ENCODE assay signal across 8 cellular contexts in the genomic region with DNA sequence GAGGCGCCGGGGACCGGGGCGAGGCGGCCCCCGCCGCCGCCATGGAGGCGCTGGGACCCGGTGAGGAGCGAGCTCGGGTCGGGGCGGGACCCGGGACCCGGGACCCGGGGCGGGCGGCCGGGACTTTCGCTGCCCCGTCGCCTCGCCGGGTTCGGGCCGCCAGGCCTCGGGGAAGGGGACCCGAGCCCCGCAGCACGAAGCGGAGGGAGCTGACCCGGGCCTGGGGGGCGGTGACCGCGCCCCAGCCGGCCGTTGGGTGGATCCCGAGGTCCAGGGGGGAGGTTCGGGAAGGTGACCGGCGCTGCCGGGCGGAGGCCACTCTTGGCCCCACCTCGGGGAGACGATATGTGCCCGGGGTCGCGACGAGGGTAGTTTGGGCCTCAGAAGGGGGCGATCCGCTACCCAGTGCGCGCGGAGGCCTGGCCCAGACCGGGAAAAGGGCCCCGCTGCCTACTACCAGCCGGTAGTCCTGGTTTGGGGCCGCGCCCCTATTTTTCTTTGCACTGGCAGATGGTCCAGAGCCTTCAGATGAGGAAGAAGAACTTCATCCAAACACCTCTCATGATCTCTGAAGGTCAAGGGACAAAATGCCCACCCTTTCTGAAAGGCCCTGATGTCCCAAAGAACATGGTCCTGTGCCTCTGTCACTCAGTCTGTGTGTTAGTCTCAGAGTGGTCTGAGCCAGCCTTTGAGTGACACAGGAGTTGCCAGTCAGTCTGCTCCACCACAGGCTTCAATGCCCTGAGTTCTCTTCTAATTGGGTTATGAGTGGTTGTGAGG. TPM values are rescaled to one million over a fixed set of nuclear protein-coding genes. Genes with fewer than 3 reads are reported as not detected.
DNase-seq lines count a peak whose midpoint lies in the region; ATAC-seq and TF ChIP-seq lines count a peak whose summit lies in the region.

No MANE protein-coding gene starts in this region.

- WGBS in testis, 2 donors: 0 to 1% methylated on average over 5 to 44 of the region's 60 CpGs

- H3K27me3 Mint-ChIP-seq in activated CD8-positive, alpha-beta memory T cell treated with anti-CD3 and anti-CD28 coated beads, Interleukin-2, amount 10 ng/mL, durations not matched to agents 7 days and 5 days: no peaks in the 10 kb centered on the region

- H3K79me2 ChIP-seq in KMS-11 (ENCODE audit: insufficient read depth, low read depth): no peaks in the 10 kb centered on the region

- H3K27ac ChIP-seq in KMS-11 (no peak overlapping the region), testis (peak overlapping the region; percentile 82 to 92)

- H2AFZ ChIP-seq in KMS-11 (ENCODE audit: low read depth): peak overlapping the region; percentile 95

- H3K36me3 Mint-ChIP-seq in activated CD8-positive, alpha-beta memory T cell treated with anti-CD3 and anti-CD28 coated beads, Interleukin-2, amount 10 ng/mL, durations not matched to agents 7 days and 5 days: peaks cover 3% of the 10 kb centered on the region

- peak; percentile 50 for ATAC-seq in activated CD8-positive, alpha-beta memory T cell treated with anti-CD3 and anti-CD28 coated beads, Interleukin-2, amount 10 ng/mL, durations not matched to agents 7 days and 5 days
- ATAC-seq in esophagus mucosa: peak; percentile 54

- TF ChIP-seq CTCF in KMS-11 (conservative IDR thresholded peaks at IDR 0.05; ENCODE audit: low read depth, low read length) (no peak), testis (IDR thresholded peaks at IDR 0.05) (no peak)

- H3K9me3 Mint-ChIP-seq in activated CD8-positive, alpha-beta memory T cell treated with anti-CD3 and anti-CD28 coated beads, Interleukin-2, amount 10 ng/mL, durations not matched to agents 7 days and 5 days (ENCODE audit: low read depth): no peaks in the 10 kb centered on the region

- H3K4me3 Mint-ChIP-seq in activated CD8-positive, alpha-beta memory T cell treated with anti-CD3 and anti-CD28 coated beads, Interleukin-2, amount 10 ng/mL, durations not matched to agents 7 days and 5 days: peak overlapping the region; percentile 79

- CTCF ChIA-PET in activated CD8-positive, alpha-beta memory T cell treated with anti-CD3 and anti-CD28 coated beads, Interleukin-2, amount 10 ng/mL, durations not matched to agents 7 days and 5 days (lab: Charles Lee): no interaction called here

- H3K4me3 ChIP-seq in KMS-11 (IDR thresholded peaks at IDR 0.05; ENCODE audit: insufficient read depth, low read depth, low read length) (peak overlapping the region; percentile 60), mononuclear cell (ENCODE audit: low read length) (peak overlapping the region; percentile 84), testis (peak overlapping the region; percentile 83 to 90)

- no peaks in the 10 kb centered on the region for H3K27me3 ChIP-seq in KMS-11 (ENCODE audit: insufficient read depth, low read depth)
- H3K27me3 ChIP-seq in mononuclear cell (ENCODE audit: insufficient read depth, low read length): no peaks in the 10 kb centered on the region
- no peaks in the 10 kb centered on the region for H3K27me3 ChIP-seq in testis

- H3K4me2 ChIP-seq in KMS-11: peak overlapping the region; percentile 66

- no peak for TF ChIP-seq POLR2A in testis (IDR thresholded peaks at IDR 0.05)

- peak overlapping the region; percentile 72 for H3K9ac ChIP-seq in KMS-11

- H4K20me1 ChIP-seq in KMS-11 (ENCODE audit: insufficient read depth): no peaks in the 10 kb centered on the region

- peaks cover 9% of the 10 kb centered on the region for H3K4me1 ChIP-seq in KMS-11 (ENCODE audit: low read depth, poor library complexity, severe bottlenecking)
- peaks cover 76% of the 10 kb centered on the region for H3K4me1 ChIP-seq in mononuclear cell (ENCODE audit: insufficient read depth, low read length)
- peaks cover 16% of the 10 kb centered on the region for H3K4me1 ChIP-seq in testis

- DNase-seq in NCI-H1105 treated with DMSO at 0.1 percent for 48 hours (lab: John Stamatoyannopoulos, UW) (peak; percentile 27), NCI-H1105 (lab: John Stamatoyannopoulos, UW) (no peak), testis (peak; percentile 51), NCI-H524 treated with DMSO at 0.1 percent for 48 hours (lab: John Stamatoyannopoulos, UW) (no peak)
- peak; percentile 52 for DNase-seq in activated CD8-positive, alpha-beta memory T cell treated with anti-CD3 and anti-CD28 coated beads, Interleukin-2, amount 10 ng/mL, durations not matched to agents 7 days and 5 days

- no peaks in the 10 kb centered on the region for H3K36me3 ChIP-seq in KMS-11 (ENCODE audit: insufficient read depth)
- H3K36me3 ChIP-seq in testis (ENCODE audit: low read depth, missing control alignments): no peaks in the 10 kb centered on the region

- intact Hi-C loops in testis (cut with DNase I; ENCODE audit: low total_unique reads): no loop called here

- H3K9me3 ChIP-seq in mononuclear cell (ENCODE audit: low read depth, low read length) (no peaks in the 10 kb centered on the region), testis (no peaks in the 10 kb centered on the region)

- peaks cover 46% of the 10 kb centered on the region for H3K4me1 Mint-ChIP-seq in activated CD8-positive, alpha-beta memory T cell treated with anti-CD3 and anti-CD28 coated beads, Interleukin-2, amount 10 ng/mL, durations not matched to agents 7 days and 5 days

- peak overlapping the region; percentile 86 for H3K27ac Mint-ChIP-seq in activated CD8-positive, alpha-beta memory T cell treated with anti-CD3 and anti-CD28 coated beads, Interleukin-2, amount 10 ng/mL, durations not matched to agents 7 days and 5 days

RNA-seq across cellular contexts. Expression of a gene that starts 0.8 kb away (rescaled TPM):
- 10 to 100 TPM; 12.1 to 16.1 TPM for total RNA-seq in activated CD8-positive, alpha-beta memory T cell treated with anti-CD3 and anti-CD28 coated beads, Interleukin-2, amount 10 ng/mL, durations not matched to agents 7 days and 5 days
- total RNA-seq in esophagus mucosa (5.6 TPM), mononuclear cell (22.2 TPM), testis (10 to 100 TPM; 17.4 to 24.0 TPM)
- polyA plus RNA-seq in testis (ENCODE audit: insufficient read depth, low read depth, low replicate concordance): 21.6 TPM

RNA-seq across cellular contexts. Expression of a gene that starts 38.8 kb away (rescaled TPM):
- 100 to 1,000 TPM in 1 of 2 experiments, 10 to 100 TPM in 1; 99.8 to 102 TPM for total RNA-seq in activated CD8-positive, alpha-beta memory T cell treated with anti-CD3 and anti-CD28 coated beads, Interleukin-2, amount 10 ng/mL, durations not matched to agents 7 days and 5 days
- 4.1 TPM for total RNA-seq in esophagus mucosa
- 0.73 TPM for total RNA-seq in mononuclear cell
- total RNA-seq in testis: 10 to 100 TPM in 1 of 2 donors, 1 to 10 TPM in 1; 8.8 to 28.8 TPM
- 4.9 TPM for polyA plus RNA-seq in testis (ENCODE audit: insufficient read depth, low read depth, low replicate concordance)

Comparison
In these comparisons a context has a peak if more than half of its experiments do, and no peak if none do; other contexts are left out.
1. DNase-seq: peak in NCI-H1105 treated with DMSO at 0.1 percent for 48 hours (single experiment), activated CD8-positive, alpha-beta memory T cell treated with anti-CD3 and anti-CD28 coated beads, Interleukin-2, amount 10 ng/mL, durations not matched to agents 7 days and 5 days (single experiment) and testis (single experiment); none in NCI-H1105 (single experiment) and NCI-H524 treated with DMSO at 0.1 percent for 48 hours (single experiment).
2. Peak in every context shown above with its lines, with median percentiles within 50 percentile points of each other: H3K4me3 ChIP-seq.